ENCODE assay signal across 1 cellular context in the genomic region with DNA sequence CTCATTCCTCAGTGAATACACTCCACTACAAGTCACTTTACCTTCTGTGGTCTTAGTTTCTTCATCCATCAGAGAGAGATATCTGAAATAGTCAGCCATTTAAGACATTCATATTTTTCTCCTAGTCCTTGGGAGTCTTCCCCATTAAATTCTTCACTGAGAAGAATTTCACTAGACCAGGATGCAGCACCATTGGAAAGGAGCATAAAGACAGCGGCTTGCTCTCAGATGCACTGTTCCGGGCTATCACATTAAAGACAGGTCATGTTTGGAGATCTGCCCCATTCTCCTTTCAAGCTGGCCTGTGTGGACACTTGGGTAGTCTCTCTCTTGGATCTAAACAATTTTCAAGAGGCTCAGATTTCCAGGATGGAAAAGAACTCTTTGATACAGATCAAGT.
TF ChIP-seq lines count a peak whose summit lies in the region.

No MANE protein-coding gene starts in this region.

TF ChIP-seq in K562, 482 proteins besides CTCF, POLR2A, EP300 and RAD21:
- TF ChIP-seq SMARCB1 (IDR thresholded peaks at IDR 0.05; ENCODE audit: insufficient read length, low read depth) = no peak
- no peak for TF ChIP-seq PYGO2 (tag; IDR thresholded peaks at IDR 0.05)
- no peak for TF ChIP-seq SAP30 (IDR thresholded peaks at IDR 0.05; ENCODE audit: borderline replicate concordance, insufficient read depth, low read depth, low read length, poor library complexity, severe bottlenecking)
- no peak for TF ChIP-seq ZBTB1 (CRISPR knock-in tag; IDR thresholded peaks at IDR 0.05; ENCODE audit: borderline replicate concordance, low read depth)
- no peak for TF ChIP-seq ZNF24 (IDR thresholded peaks at IDR 0.05)
- TF ChIP-seq ARHGAP35 (IDR thresholded peaks at IDR 0.05; ENCODE audit: partially characterized antibody) = no peak
- TF ChIP-seq ZNF584 (CRISPR knock-in tag; IDR thresholded peaks at IDR 0.05; ENCODE audit: low read depth) = no peak
- TF ChIP-seq HNRNPL (IDR thresholded peaks at IDR 0.05; ENCODE audit: low read depth, low read length) = no peak
- TF ChIP-seq SMAD1 (IDR thresholded peaks at IDR 0.05; ENCODE audit: low read depth, low read length, partially characterized antibody) = no peak
- no peak for TF ChIP-seq RBBP5 (IDR thresholded peaks at IDR 0.05; ENCODE audit: borderline replicate concordance, insufficient read depth, low read length, poor library complexity, severe bottlenecking)
- no peak for TF ChIP-seq GTF2B (IDR thresholded peaks at IDR 0.05; ENCODE audit: extremely low read depth, insufficient read length)
- TF ChIP-seq PATZ1 (CRISPR knock-in tag; IDR thresholded peaks at IDR 0.05; ENCODE audit: borderline replicate concordance) = no peak
- TF ChIP-seq ZFP91 (CRISPR knock-in tag; IDR thresholded peaks at IDR 0.05) = no peak
TF ChIP-seq in K562: peak in this region for 0.
